Comparison of ENCODE assay signal across 8 cellular contexts in the genomic region with DNA sequence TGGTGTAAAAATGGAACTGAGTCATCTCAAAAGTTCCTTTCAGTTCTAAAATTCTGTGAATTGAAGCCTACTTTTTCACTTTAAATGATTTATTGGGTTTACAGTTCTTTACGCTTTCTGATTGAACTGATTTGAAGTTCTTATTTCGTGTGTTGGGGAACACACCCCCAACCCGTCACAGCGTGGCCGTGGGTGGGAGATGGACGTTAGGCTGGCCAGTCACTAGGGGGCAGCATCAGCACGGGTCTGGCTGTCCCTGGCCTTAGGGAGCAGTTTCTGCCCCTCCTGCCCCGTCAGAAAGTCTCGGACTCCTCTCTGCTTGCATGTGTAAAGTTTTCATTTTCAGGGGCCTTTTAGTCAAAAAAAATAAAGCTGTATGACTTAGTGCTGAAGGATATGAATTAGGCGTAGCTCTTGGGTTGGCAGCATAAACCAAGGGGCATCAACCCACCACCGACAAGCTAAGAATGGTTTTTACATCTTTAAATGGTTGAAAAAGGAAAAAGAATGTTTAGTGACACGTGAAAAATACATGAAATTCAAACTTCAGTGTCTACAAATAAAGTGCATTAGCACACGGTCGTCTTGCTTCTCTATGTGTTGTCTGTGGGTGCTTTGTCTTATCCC.
DNase-seq lines count a peak whose midpoint lies in the region; ATAC-seq lines count a peak whose summit lies in the region.

No MANE protein-coding gene starts in this region.

- no peaks in the 10 kb centered on the region for H3K27me3 Mint-ChIP-seq in central memory CD8-positive, alpha-beta T cell

- H3K27ac Mint-ChIP-seq in central memory CD8-positive, alpha-beta T cell (ENCODE audit: low read depth), result no peak overlapping the region

- intact Hi-C loops in left colon (cut with DNase I, micrococcal nuclease), result loop anchor here (5.0 to 10.0 kb wide), 4 partner anchors 129 to 399 kb away; partner anchors contain the start of gene PHLPP1 (in 1 of the 2)

- peak overlapping the region; percentile 63 for H3K4me3 Mint-ChIP-seq in central memory CD8-positive, alpha-beta T cell

- H3K9me3 Mint-ChIP-seq in central memory CD8-positive, alpha-beta T cell, result no peaks in the 10 kb centered on the region

- H3K4me1 Mint-ChIP-seq in central memory CD8-positive, alpha-beta T cell, result peaks cover 21% of the 10 kb centered on the region

- peak; percentile 47 to 64 for DNase-seq in activated CD4-positive, alpha-beta T cell treated with anti-CD3 and anti-CD28 coated beads for 24 hours (ENCODE audit: low read depth in 2 of 2)
- DNase-seq in activated CD4-positive, alpha-beta T cell treated with anti-CD3 and anti-CD28 coated beads for 1 hour, result no peak
- peak; percentile 34 for DNase-seq in NCI-H2196 treated with DMSO at 0.1 percent for 48 hours (lab: John Stamatoyannopoulos, UW; ENCODE audit: unreplicated experiment)
- peak; percentile 52 for DNase-seq in activated CD4-positive, CD25-positive, alpha-beta regulatory T cell treated with anti-CD3 and anti-CD28 coated beads, Interleukin-2, amount 50 U/mL, for 16 hours (ENCODE audit: low read depth, low spot score)
- peak in 1 of 2 donors; percentile 30 for DNase-seq in central memory CD8-positive, alpha-beta T cell (ENCODE audit: low spot score in 2 of 2)
- peak; percentile 48 to 74 for DNase-seq in left colon
- DNase-seq in stimulated activated CD4-positive, alpha-beta T cell treated with anti-CD3 and anti-CD28 coated beads, Interleukin-4, amount 100 ng/mL, for 1 hour, result peak; percentile 71

- ATAC-seq in HG02884 (IDR thresholded peaks at IDR 0.05; ENCODE audit: unreplicated experiment) (peak; percentile 67), left colon (peak; percentile 63)
- ATAC-seq in central memory CD8-positive, alpha-beta T cell (replicated peaks; ENCODE audit: extremely low read depth, poor library complexity, severe bottlenecking), result no peak

- no peaks in the 10 kb centered on the region for H3K36me3 Mint-ChIP-seq in central memory CD8-positive, alpha-beta T cell (ENCODE audit: insufficient read depth)
